Comparison of ENCODE assay signal across 2 cellular contexts in the genomic region with DNA sequence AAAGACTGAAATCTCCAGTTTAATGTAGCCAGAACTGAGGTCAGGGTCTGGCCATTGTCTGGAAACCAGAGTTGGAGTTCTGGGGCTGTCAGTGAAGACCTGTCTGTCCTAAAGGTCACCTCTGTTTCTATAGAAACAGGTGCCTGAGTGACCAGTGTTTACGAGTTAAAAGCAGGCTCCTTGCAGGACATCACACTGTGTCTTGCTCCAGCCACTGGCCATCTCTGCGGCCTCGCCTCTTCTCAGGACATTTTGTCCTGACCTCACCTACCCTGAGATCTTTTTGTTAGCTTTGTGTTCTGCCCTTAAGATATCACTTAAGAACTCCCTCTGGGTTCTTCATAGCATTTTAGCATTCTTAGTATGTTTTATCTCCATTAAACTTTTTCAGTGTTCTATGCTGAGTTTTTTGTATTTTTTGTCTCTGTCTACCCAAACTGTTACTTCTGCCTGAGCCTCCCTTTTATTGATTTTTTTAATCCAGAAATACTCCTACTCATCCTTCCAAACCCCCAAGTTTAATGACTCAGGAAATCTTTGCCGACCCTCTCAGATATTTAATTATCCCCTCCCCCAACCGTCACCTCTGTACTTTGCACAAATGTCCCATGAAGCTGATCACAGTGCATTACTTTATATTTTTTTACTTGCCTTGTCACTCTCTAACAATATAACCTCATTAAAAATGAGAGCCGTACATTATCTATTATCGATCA.
TF ChIP-seq lines count a peak whose summit lies in the region.

No MANE protein-coding gene starts in this region.

TF ChIP-seq in IMR-90, 13 proteins besides CTCF, POLR2A, EP300 and RAD21:
- TF ChIP-seq SMC3 (IDR thresholded peaks at IDR 0.05; ENCODE audit: low read depth, low read length) (no peak), MXI1 (IDR thresholded peaks at IDR 0.05; ENCODE audit: borderline replicate concordance, low read depth, low read length) (no peak), RCOR1 (IDR thresholded peaks at IDR 0.05; ENCODE audit: insufficient replicate concordance, low read length) (no peak), RFX5 (IDR thresholded peaks at IDR 0.05; ENCODE audit: low read depth, low read length) (no peak), BHLHE40 (IDR thresholded peaks at IDR 0.05; ENCODE audit: low read depth, low read length) (no peak), NFE2L2 (IDR thresholded peaks at IDR 0.05; ENCODE audit: low read depth, low read length) (no peak), CHD1 (IDR thresholded peaks at IDR 0.05; ENCODE audit: low read depth, low read length) (no peak), FOS (IDR thresholded peaks at IDR 0.05; ENCODE audit: low read depth, low read length) (no peak), MAFK (IDR thresholded peaks at IDR 0.05; ENCODE audit: low read depth, low read length) (no peak), MAZ (IDR thresholded peaks at IDR 0.05; ENCODE audit: borderline replicate concordance, low read depth, low read length) (no peak), CEBPB (IDR thresholded peaks at IDR 0.05; ENCODE audit: low read depth, low read length) (no peak)
- TF ChIP-seq, protein P1, sequence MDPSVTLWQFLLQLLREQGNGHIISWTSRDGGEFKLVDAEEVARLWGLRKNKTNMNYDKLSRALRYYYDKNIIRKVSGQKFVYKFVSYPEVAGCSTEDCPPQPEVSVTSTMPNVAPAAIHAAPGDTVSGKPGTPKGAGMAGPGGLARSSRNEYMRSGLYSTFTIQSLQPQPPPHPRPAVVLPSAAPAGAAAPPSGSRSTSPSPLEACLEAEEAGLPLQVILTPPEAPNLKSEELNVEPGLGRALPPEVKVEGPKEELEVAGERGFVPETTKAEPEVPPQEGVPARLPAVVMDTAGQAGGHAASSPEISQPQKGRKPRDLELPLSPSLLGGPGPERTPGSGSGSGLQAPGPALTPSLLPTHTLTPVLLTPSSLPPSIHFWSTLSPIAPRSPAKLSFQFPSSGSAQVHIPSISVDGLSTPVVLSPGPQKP (IDR thresholded peaks at IDR 0.05; ENCODE audit: borderline replicate concordance, low read depth, low read length), result no peak
- TF ChIP-seq, protein P2, sequence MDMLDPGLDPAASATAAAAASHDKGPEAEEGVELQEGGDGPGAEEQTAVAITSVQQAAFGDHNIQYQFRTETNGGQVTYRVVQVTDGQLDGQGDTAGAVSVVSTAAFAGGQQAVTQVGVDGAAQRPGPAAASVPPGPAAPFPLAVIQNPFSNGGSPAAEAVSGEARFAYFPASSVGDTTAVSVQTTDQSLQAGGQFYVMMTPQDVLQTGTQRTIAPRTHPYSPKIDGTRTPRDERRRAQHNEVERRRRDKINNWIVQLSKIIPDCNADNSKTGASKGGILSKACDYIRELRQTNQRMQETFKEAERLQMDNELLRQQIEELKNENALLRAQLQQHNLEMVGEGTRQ (IDR thresholded peaks at IDR 0.05; ENCODE audit: low read depth, low read length), result no peak

TF ChIP-seq in H1, 55 proteins besides CTCF, POLR2A, EP300 and RAD21:
- TF ChIP-seq, protein P3, sequence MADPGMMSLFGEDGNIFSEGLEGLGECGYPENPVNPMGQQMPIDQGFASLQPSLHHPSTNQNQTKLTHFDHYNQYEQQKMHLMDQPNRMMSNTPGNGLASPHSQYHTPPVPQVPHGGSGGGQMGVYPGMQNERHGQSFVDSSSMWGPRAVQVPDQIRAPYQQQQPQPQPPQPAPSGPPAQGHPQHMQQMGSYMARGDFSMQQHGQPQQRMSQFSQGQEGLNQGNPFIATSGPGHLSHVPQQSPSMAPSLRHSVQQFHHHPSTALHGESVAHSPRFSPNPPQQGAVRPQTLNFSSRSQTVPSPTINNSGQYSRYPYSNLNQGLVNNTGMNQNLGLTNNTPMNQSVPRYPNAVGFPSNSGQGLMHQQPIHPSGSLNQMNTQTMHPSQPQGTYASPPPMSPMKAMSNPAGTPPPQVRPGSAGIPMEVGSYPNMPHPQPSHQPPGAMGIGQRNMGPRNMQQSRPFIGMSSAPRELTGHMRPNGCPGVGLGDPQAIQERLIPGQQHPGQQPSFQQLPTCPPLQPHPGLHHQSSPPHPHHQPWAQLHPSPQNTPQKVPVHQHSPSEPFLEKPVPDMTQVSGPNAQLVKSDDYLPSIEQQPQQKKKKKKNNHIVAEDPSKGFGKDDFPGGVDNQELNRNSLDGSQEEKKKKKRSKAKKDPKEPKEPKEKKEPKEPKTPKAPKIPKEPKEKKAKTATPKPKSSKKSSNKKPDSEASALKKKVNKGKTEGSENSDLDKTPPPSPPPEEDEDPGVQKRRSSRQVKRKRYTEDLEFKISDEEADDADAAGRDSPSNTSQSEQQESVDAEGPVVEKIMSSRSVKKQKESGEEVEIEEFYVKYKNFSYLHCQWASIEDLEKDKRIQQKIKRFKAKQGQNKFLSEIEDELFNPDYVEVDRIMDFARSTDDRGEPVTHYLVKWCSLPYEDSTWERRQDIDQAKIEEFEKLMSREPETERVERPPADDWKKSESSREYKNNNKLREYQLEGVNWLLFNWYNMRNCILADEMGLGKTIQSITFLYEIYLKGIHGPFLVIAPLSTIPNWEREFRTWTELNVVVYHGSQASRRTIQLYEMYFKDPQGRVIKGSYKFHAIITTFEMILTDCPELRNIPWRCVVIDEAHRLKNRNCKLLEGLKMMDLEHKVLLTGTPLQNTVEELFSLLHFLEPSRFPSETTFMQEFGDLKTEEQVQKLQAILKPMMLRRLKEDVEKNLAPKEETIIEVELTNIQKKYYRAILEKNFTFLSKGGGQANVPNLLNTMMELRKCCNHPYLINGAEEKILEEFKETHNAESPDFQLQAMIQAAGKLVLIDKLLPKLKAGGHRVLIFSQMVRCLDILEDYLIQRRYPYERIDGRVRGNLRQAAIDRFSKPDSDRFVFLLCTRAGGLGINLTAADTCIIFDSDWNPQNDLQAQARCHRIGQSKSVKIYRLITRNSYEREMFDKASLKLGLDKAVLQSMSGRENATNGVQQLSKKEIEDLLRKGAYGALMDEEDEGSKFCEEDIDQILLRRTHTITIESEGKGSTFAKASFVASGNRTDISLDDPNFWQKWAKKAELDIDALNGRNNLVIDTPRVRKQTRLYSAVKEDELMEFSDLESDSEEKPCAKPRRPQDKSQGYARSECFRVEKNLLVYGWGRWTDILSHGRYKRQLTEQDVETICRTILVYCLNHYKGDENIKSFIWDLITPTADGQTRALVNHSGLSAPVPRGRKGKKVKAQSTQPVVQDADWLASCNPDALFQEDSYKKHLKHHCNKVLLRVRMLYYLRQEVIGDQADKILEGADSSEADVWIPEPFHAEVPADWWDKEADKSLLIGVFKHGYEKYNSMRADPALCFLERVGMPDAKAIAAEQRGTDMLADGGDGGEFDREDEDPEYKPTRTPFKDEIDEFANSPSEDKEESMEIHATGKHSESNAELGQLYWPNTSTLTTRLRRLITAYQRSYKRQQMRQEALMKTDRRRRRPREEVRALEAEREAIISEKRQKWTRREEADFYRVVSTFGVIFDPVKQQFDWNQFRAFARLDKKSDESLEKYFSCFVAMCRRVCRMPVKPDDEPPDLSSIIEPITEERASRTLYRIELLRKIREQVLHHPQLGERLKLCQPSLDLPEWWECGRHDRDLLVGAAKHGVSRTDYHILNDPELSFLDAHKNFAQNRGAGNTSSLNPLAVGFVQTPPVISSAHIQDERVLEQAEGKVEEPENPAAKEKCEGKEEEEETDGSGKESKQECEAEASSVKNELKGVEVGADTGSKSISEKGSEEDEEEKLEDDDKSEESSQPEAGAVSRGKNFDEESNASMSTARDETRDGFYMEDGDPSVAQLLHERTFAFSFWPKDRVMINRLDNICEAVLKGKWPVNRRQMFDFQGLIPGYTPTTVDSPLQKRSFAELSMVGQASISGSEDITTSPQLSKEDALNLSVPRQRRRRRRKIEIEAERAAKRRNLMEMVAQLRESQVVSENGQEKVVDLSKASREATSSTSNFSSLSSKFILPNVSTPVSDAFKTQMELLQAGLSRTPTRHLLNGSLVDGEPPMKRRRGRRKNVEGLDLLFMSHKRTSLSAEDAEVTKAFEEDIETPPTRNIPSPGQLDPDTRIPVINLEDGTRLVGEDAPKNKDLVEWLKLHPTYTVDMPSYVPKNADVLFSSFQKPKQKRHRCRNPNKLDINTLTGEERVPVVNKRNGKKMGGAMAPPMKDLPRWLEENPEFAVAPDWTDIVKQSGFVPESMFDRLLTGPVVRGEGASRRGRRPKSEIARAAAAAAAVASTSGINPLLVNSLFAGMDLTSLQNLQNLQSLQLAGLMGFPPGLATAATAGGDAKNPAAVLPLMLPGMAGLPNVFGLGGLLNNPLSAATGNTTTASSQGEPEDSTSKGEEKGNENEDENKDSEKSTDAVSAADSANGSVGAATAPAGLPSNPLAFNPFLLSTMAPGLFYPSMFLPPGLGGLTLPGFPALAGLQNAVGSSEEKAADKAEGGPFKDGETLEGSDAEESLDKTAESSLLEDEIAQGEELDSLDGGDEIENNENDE (IDR thresholded peaks at IDR 0.05; ENCODE audit: insufficient replicate concordance, low read length), result no peak
- TF ChIP-seq JUN (IDR thresholded peaks at IDR 0.05; ENCODE audit: low read depth, low read length) (no peak), RXRA (IDR thresholded peaks at IDR 0.05; ENCODE audit: insufficient read depth, low read depth, low read length) (no peak), SP4 (IDR thresholded peaks at IDR 0.05; ENCODE audit: low read length) (no peak), GABPA (IDR thresholded peaks at IDR 0.05; ENCODE audit: borderline replicate concordance, insufficient read depth, low read length) (no peak), POLR2AphosphoS5 (IDR thresholded peaks at IDR 0.05; ENCODE audit: low read depth, low read length) (no peak), HDAC6 (IDR thresholded peaks at IDR 0.05; ENCODE audit: low read depth, low read length) (no peak), TAF7 (optimal IDR thresholded peaks at IDR 0.05; ENCODE audit: borderline replicate concordance, low read depth, low read length) (no peak), KDM1A (IDR thresholded peaks at IDR 0.05; ENCODE audit: borderline replicate concordance, low read length) (no peak), CREB1 (IDR thresholded peaks at IDR 0.05) (no peak), CHD2 (IDR thresholded peaks at IDR 0.05; ENCODE audit: low read length) (no peak), GTF2F1 (IDR thresholded peaks at IDR 0.05; ENCODE audit: borderline replicate concordance, low read depth, low read length) (no peak), BCL11A (IDR thresholded peaks at IDR 0.05; ENCODE audit: low read depth in 2 of 2, low read length in 2 of 2) (no peak), SAP30 (IDR thresholded peaks at IDR 0.05; ENCODE audit: insufficient read depth, insufficient replicate concordance, low read length) (no peak), RNF2 (IDR thresholded peaks at IDR 0.05; ENCODE audit: borderline replicate concordance, low read depth, low read length, missing control alignments, poor library complexity, severe bottlenecking) (no peak), POU5F1 (IDR thresholded peaks at IDR 0.05; ENCODE audit: low read depth, low read length) (no peak), CTBP2 (IDR thresholded peaks at IDR 0.05; ENCODE audit: borderline replicate concordance, insufficient read depth, insufficient read length, low read length) (no peak)
- TF ChIP-seq, protein P4, sequence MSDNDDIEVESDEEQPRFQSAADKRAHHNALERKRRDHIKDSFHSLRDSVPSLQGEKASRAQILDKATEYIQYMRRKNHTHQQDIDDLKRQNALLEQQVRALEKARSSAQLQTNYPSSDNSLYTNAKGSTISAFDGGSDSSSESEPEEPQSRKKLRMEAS (IDR thresholded peaks at IDR 0.05), result no peak
